In genomic region chr11:110000045-110000502, GRCh38 we compare ENCODE assay signal across 9 cellular contexts.
A peak's percentile ranks its signal among the peaks of the same experiment; 100 is the strongest.
DNase-seq lines count a peak whose midpoint lies in the region; ATAC-seq, FAIRE-seq and TF ChIP-seq lines count a peak whose summit lies in the region.
"Had no signal": no experiment of that assay in that cellular context is flagged by ENCODE, and none has a peak within 500 bp of the region (broad histone marks: within the 10 kb centered on the region; RNA-seq: fewer than 3 reads in every experiment).

No MANE protein-coding gene starts in this region.

- no peaks in the 10 kb centered on the region for H3K9me3 ChIP-seq in gastrocnemius medialis

- H3K36me3 ChIP-seq in gastrocnemius medialis = no peaks in the 10 kb centered on the region

- in situ Hi-C loops in gastrocnemius medialis (cut with MboI; ENCODE audit: low sequenced_read_pairs in 4 of 4) = no loop called here

- peak; percentile 80 for DNase-seq in GM12864 (ENCODE audit: low read depth)
- DNase-seq in HTR-8/SVneo (ENCODE audit: insufficient read length, low spot score) = peak; percentile 60
- peak; percentile 95 for DNase-seq in choroid plexus epithelial cell (ENCODE audit: low read depth)
- peak in 1 of 2 donors; percentile 20 for DNase-seq in gastrocnemius medialis
- DNase-seq in NK-92 treated with Interleukin-12 subunit alpha and Interleukin-12 subunit beta, amount 100 ng/mL, for 24 hours (lab: John Stamatoyannopoulos, UW) = no peak
- no peak for DNase-seq in activated gamma-delta T cell treated with Interleukin-2 at 50 U/mL for 16 hours
- DNase-seq in HEK293T (ENCODE audit: extremely low spot score) = no peak

- TF ChIP-seq POLR2A in gastrocnemius medialis (IDR thresholded peaks at IDR 0.05) = no peak

- no peaks in the 10 kb centered on the region for H3K27me3 ChIP-seq in gastrocnemius medialis

- intact Hi-C loops in gastrocnemius medialis (cut with DNase I; ENCODE audit: low total_unique reads) = loop anchor here (1.0 to 5.0 kb wide), 3 partner anchors 53 to 92 kb away; no protein-coding TSS in a partner anchor

- TF ChIP-seq CTCF in GM12864 (IDR thresholded peaks at IDR 0.05; ENCODE audit: low read depth, low read length, missing control alignments) = no peak
- TF ChIP-seq CTCF in choroid plexus epithelial cell (conservative IDR thresholded peaks at IDR 0.05; ENCODE audit: low read depth, low read length) = no peak
- no peak for TF ChIP-seq CTCF in gastrocnemius medialis (IDR thresholded peaks at IDR 0.05 in 4 of 5, conservative IDR thresholded peaks at IDR 0.05 in 1 of 5)

- peak overlapping the region; percentile 60 to 80 (median 75) for H3K27ac ChIP-seq in gastrocnemius medialis
- H3K27ac ChIP-seq: SK-N-MC had no signal

- H3K4me3 ChIP-seq in GM12864 (ENCODE audit: low read depth, low read length) = no peak overlapping the region
- no peak overlapping the region for H3K4me3 ChIP-seq in choroid plexus epithelial cell (ENCODE audit: low read depth, low read length)
- H3K4me3 ChIP-seq in gastrocnemius medialis = no peak overlapping the region
- H3K4me3 ChIP-seq: SK-N-MC had no signal

- H3K4me1 ChIP-seq in gastrocnemius medialis = peaks cover 0 to 19% of the 10 kb centered on the region in 2 donors

- POLR2A ChIA-PET in HEK293T (lab: Yijun Ruan, JAX) = no interaction called here

- ATAC-seq in GM21619 (IDR thresholded peaks at IDR 0.05; ENCODE audit: unreplicated experiment) (peak; percentile 98), gastrocnemius medialis (peak; percentile 100)

- FAIRE-seq in HTR-8/SVneo (lab: Jason Lieb, UNC) = peak; percentile 38

- CTCF ChIA-PET in HEK293T (lab: Yijun Ruan, JAX) = no interaction called here

TF ChIP-seq in HEK293T, 16 proteins besides CTCF, POLR2A, EP300 and RAD21:
- no peak for TF ChIP-seq ELF4 (IDR thresholded peaks at IDR 0.05)
- no peak for TF ChIP-seq LEF1 (IDR thresholded peaks at IDR 0.05; ENCODE audit: borderline replicate concordance)
- no peak for TF ChIP-seq CTBP1 (IDR thresholded peaks at IDR 0.05; ENCODE audit: borderline replicate concordance)
- no peak for TF ChIP-seq FOXA1 (IDR thresholded peaks at IDR 0.05)
- TF ChIP-seq NFRKB (IDR thresholded peaks at IDR 0.05) = no peak
- no peak for TF ChIP-seq SP1 (IDR thresholded peaks at IDR 0.05)
- no peak for TF ChIP-seq FOXM1 (IDR thresholded peaks at IDR 0.05; ENCODE audit: borderline replicate concordance)

Comparison
In these comparisons a context has a peak if more than half of its experiments do, and no peak if none do; other contexts are left out.
1. DNase-seq: peak in GM12864 (single experiment), HTR-8/SVneo (single experiment) and choroid plexus epithelial cell (single experiment); none in NK-92 treated with Interleukin-12 subunit alpha and Interleukin-12 subunit beta, amount 100 ng/mL, for 24 hours (single experiment), activated gamma-delta T cell treated with Interleukin-2 at 50 U/mL for 16 hours (single experiment) and HEK293T (single experiment).